Comparison of ENCODE assay signal across 21 cellular contexts in the genomic region with DNA sequence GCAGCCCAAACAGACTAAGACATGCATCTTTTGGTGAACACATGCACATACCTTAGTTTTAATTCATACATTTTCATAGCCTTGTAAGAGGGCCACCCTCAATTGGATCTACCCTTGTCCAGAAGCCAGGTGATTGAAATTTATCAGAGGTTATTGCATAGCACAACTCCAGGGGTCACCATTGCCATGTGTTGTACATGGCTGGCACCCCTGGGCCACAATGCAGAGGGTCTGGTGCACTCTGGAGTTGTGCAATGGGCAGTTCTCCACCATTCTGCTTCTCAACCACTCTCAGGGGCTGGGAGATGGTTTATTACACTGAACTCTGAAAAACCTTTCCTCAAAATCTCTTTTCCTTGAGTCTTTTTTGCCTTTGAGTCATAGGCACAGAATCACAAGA.
"Had no signal": no experiment of that assay in that cellular context is flagged by ENCODE, and none has a peak within 500 bp of the region (broad histone marks: within the 10 kb centered on the region; RNA-seq: fewer than 3 reads in every experiment).

No MANE protein-coding gene starts in this region.

- DNase-seq: effector memory CD4-positive, alpha-beta T cell; esophagus squamous epithelium; foreskin fibroblast; glutamatergic neuron; left colon; left ventricle myocardium superior; mesenchymal stem cell; midbrain; sigmoid colon; stimulated activated CD4-positive, alpha-beta T cell treated with anti-CD3 and anti-CD28 coated beads, Interleukin-2, amount 100 ng/mL, for 24 hours; stimulated activated CD4-positive, alpha-beta T cell treated with anti-CD3 and anti-CD28 coated beads, Interleukin-4, amount 100 ng/mL, for 4 hours; stimulated activated naive CD4-positive, alpha-beta T cell; stomach; trophoblast cell had no signal

- H3K9ac ChIP-seq: parathyroid adenoma had no signal

- H3K27ac Mint-ChIP-seq: nephron had no signal

- H3K9me3 Mint-ChIP-seq: nephron had no signal

- H3K4me1 ChIP-seq: esophagus squamous epithelium, gastroesophageal sphincter, parathyroid adenoma, right atrium auricular region, sigmoid colon, stomach had no signal

- H3K27me3 ChIP-seq: esophagus squamous epithelium, gastroesophageal sphincter, right atrium auricular region, sigmoid colon, stomach had no signal

- H3K4me3 Mint-ChIP-seq: nephron had no signal

- H3K9me3 ChIP-seq: esophagus squamous epithelium, gastroesophageal sphincter, sigmoid colon, stomach had no signal

- H3K27ac ChIP-seq: epithelial cell of prostate, esophagus squamous epithelium, gastroesophageal sphincter, parathyroid adenoma, right atrium auricular region, sigmoid colon, skin epidermis, stomach had no signal

- H3K36me3 ChIP-seq: esophagus squamous epithelium, gastroesophageal sphincter, right atrium auricular region, sigmoid colon, stomach had no signal

- H3K4me1 Mint-ChIP-seq: nephron had no signal

- ATAC-seq: gastroesophageal sphincter, left colon, left ventricle myocardium superior had no signal

- H3K4me3 ChIP-seq: esophagus squamous epithelium, gastroesophageal sphincter, lung, right atrium auricular region, sigmoid colon, skin epidermis, stomach had no signal
